37 cellular contexts compared by ENCODE assay signal in genomic region chr9:119167267-119167666, GRCh38.
DNase-seq lines count a peak whose midpoint lies in the region; FAIRE-seq and TF ChIP-seq lines count a peak whose summit lies in the region.
"Had no signal": no experiment of that assay in that cellular context is flagged by ENCODE, and none has a peak within 500 bp of the region (broad histone marks: within the 10 kb centered on the region; RNA-seq: fewer than 3 reads in every experiment).

No MANE protein-coding gene starts in this region.

- no peak overlapping the region for H2BK5ac ChIP-seq in H9 (ENCODE audit: insufficient read length, low read length)
- no peak overlapping the region for H2BK5ac ChIP-seq in H1 (ENCODE audit: low read depth, low read length)
- H2BK5ac ChIP-seq in neuronal stem cell (ENCODE audit: low read length): no peak overlapping the region

- H4K91ac ChIP-seq in H9 (ENCODE audit: insufficient read length, low read depth, low read length): no peak overlapping the region
- H4K91ac ChIP-seq in H1 (replicated peaks; ENCODE audit: insufficient read length, low read length): no peak overlapping the region
- no peak overlapping the region for H4K91ac ChIP-seq in neuronal stem cell (ENCODE audit: low read depth, low read length, poor library complexity)

- no peak overlapping the region for H2BK120ac ChIP-seq in H9 (ENCODE audit: low read depth, low read length, poor library complexity, severe bottlenecking)
- no peak overlapping the region for H2BK120ac ChIP-seq in H1 (replicated peaks; ENCODE audit: low read depth, low read length)
- no peak overlapping the region for H2BK120ac ChIP-seq in neuronal stem cell (ENCODE audit: low read depth, low read length)

- H2BK20ac ChIP-seq in H9 (ENCODE audit: low read depth, low read length, poor library complexity, severe bottlenecking) (no peak overlapping the region), H1 (ENCODE audit: low read length) (no peak overlapping the region)

- H3K36me3 Mint-ChIP-seq in H9 (ENCODE audit: insufficient read depth in 1 of 3, low read depth in 3 of 3) (peaks cover 14 to 16% (median 15%) of the 10 kb centered on the region in 3 experiments), chondrocyte (ENCODE audit: low read depth) (no peaks in the 10 kb centered on the region), type B pancreatic cell (peaks cover 6% of the 10 kb centered on the region)
- H3K36me3 Mint-ChIP-seq: CD14-positive monocyte; CD4-positive, alpha-beta memory T cell; CD4-positive, CD25-positive, alpha-beta regulatory T cell; CD8-positive, alpha-beta memory T cell; CD8-positive, alpha-beta T cell had no signal

- TF ChIP-seq RAD21 in H1 (IDR thresholded peaks at IDR 0.05 in 1 of 2, conservative IDR thresholded peaks at IDR 0.05 in 1 of 2; ENCODE audit: low read depth in 2 of 2, low read length in 2 of 2): no peak

- H2AFZ ChIP-seq in H9 (ENCODE audit: low read length): no peak overlapping the region
- H2AFZ ChIP-seq in H1 (ENCODE audit: low read length): no peak overlapping the region
- no peak overlapping the region for H2AFZ ChIP-seq in neuronal stem cell (ENCODE audit: low read length)

- H2AK5ac ChIP-seq in H9 (ENCODE audit: insufficient read length, low read length) (no peak overlapping the region), H1 (ENCODE audit: low read depth, low read length) (peak overlapping the region; percentile 32; the same call in 1 of the 2 replicates), neuronal stem cell (ENCODE audit: low read depth, low read length) (peak overlapping the region; percentile 28)

- H3K14ac ChIP-seq in H9 (ENCODE audit: insufficient read depth, low read length) (no peak overlapping the region), H1 (ENCODE audit: insufficient read length) (no peak overlapping the region), neuronal stem cell (ENCODE audit: low read length) (no peak overlapping the region)

- H3K56ac ChIP-seq in H9 (ENCODE audit: insufficient read length, low read depth, low read length) (no peak overlapping the region), H1 (replicated peaks; ENCODE audit: insufficient read length, low read depth, low read length) (no peak overlapping the region)

- H3K4me3 Mint-ChIP-seq in H9 (no peak overlapping the region), chondrocyte (ENCODE audit: unreplicated experiment) (no peak overlapping the region), type B pancreatic cell (no peak overlapping the region)
- H3K4me3 Mint-ChIP-seq: B cell; CD14-positive monocyte; CD4-positive, alpha-beta memory T cell; CD4-positive, alpha-beta T cell; CD4-positive, CD25-positive, alpha-beta regulatory T cell; CD8-positive, alpha-beta memory T cell; CD8-positive, alpha-beta T cell had no signal

- H3K27ac Mint-ChIP-seq in H9: peak overlapping the region in 1 of 3 experiments; percentile 30; a peak in 2 of 7 replicates
- H3K27ac Mint-ChIP-seq in chondrocyte (ENCODE audit: unreplicated experiment): no peak overlapping the region
- H3K27ac Mint-ChIP-seq in type B pancreatic cell: no peak overlapping the region
- H3K27ac Mint-ChIP-seq: B cell; CD14-positive monocyte; CD4-positive, alpha-beta memory T cell; CD4-positive, alpha-beta T cell; CD4-positive, CD25-positive, alpha-beta regulatory T cell; CD8-positive, alpha-beta memory T cell; CD8-positive, alpha-beta T cell had no signal

- H3K9me3 ChIP-seq in H9 (ENCODE audit: control insufficient read depth, low read depth, low read length) (no peaks in the 10 kb centered on the region), H1 (ENCODE audit: insufficient read depth in 2 of 2, low read depth in 1 of 2, low read length in 1 of 2) (no peaks in the 10 kb centered on the region), neuronal stem cell (replicated peaks in 1 of 2; ENCODE audit: control insufficient read depth in 2 of 2, insufficient read depth in 1 of 2, low read depth in 1 of 2, low read length in 2 of 2) (peaks cover 0 to 10% of the 10 kb centered on the region in 2 donors)
- H3K9me3 ChIP-seq: A549, BE2C, Caco-2 had no signal

- POLR2A ChIA-PET in H1 (lab: Charles Lee; ENCODE audit: partially characterized antibody): no interaction called here
- POLR2A ChIA-PET in GM10248 (lab: Yijun Ruan, JAX): no interaction called here

- no peaks in the 10 kb centered on the region for H3K79me2 ChIP-seq in H9 (ENCODE audit: insufficient read depth, low read length)
- H3K79me2 ChIP-seq in H1 (ENCODE audit: control insufficient read depth in 1 of 2, insufficient read depth in 2 of 2, low read length in 2 of 2): no peaks in the 10 kb centered on the region

- H4K8ac ChIP-seq in H9 (replicated peaks; ENCODE audit: insufficient read length, low read depth, low read length) (peak overlapping the region; percentile 57), H1 (ENCODE audit: extremely low read depth, insufficient read depth, low read length) (no peak overlapping the region; the same call in 1 of the 2 replicates), neuronal stem cell (ENCODE audit: low read depth, low read length) (no peak overlapping the region)

- H3K36me3 ChIP-seq in H1 (ENCODE audit: control insufficient read depth in 2 of 4, insufficient read depth in 4 of 4, low read length in 3 of 4) (peaks cover 0 to 5% (median 1%) of the 10 kb centered on the region in 4 experiments; a peak in 4 of 8 replicates), neuronal stem cell (replicated peaks in 1 of 2; ENCODE audit: control insufficient read depth in 2 of 2, insufficient read depth in 2 of 2, low read length in 2 of 2) (no peaks in the 10 kb centered on the region)
- H3K36me3 ChIP-seq: BE2C; BLaER1; BLaER1 treated with 17β-estradiol and CSF1 and Interleukin-3, amounts not matched to agents 10 nM and 100 nM had no signal

- no peaks in the 10 kb centered on the region for H4K20me1 ChIP-seq in H9 (ENCODE audit: control insufficient read depth, insufficient read depth, insufficient read length)
- H4K20me1 ChIP-seq in H1 (replicated peaks in 1 of 2; ENCODE audit: control insufficient read depth in 1 of 2, insufficient read depth in 2 of 2, low read length in 2 of 2): no peaks in the 10 kb centered on the region
- H4K20me1 ChIP-seq: BLaER1; BLaER1 treated with 17β-estradiol and CSF1 and Interleukin-3, amounts not matched to agents 10 nM and 100 nM had no signal

- no peak for TF ChIP-seq EP300 in H1 (IDR thresholded peaks at IDR 0.05; ENCODE audit: borderline replicate concordance in 1 of 2, low read depth in 2 of 2, low read length in 2 of 2)

- H3K79me1 ChIP-seq in H9 (ENCODE audit: insufficient read depth, low read depth, low read length, poor library complexity, severe bottlenecking) (no peaks in the 10 kb centered on the region), H1 (ENCODE audit: low read depth, low read length) (peaks cover 3% of the 10 kb centered on the region; the same call in 1 of the 2 replicates), neuronal stem cell (ENCODE audit: low read depth, low read length) (no peaks in the 10 kb centered on the region)

- no CpG with 5 or more reads among the region's 21 CpGs for WGBS in H9 (ENCODE audit: extremely low coverage, insufficient read length, low lambda C conversion rate)
- WGBS in H1 (ENCODE audit: extremely low coverage in 1 of 2, insufficient coverage in 1 of 2, insufficient read length in 1 of 2, insufficient replicate concordance in 2 of 2, low coverage in 1 of 2, low lambda C conversion rate in 2 of 2, missing lambda C conversion rate in 1 of 2), 2 experiments: 96% methylated on average over 20 of the region's 21 CpGs; no CpG with 5 or more reads in 1 of the 2 experiments
- WGBS in neuronal stem cell (ENCODE audit: extremely low coverage in 2 of 2, insufficient read length in 2 of 2, insufficient replicate concordance in 1 of 2), 2 donors: no CpG with 5 or more reads among the region's 21 CpGs

- H2BK15ac ChIP-seq in H9 (ENCODE audit: low read depth, low read length): no peak overlapping the region
- H2BK15ac ChIP-seq in H1 (ENCODE audit: low read length): no peak overlapping the region
- H2BK15ac ChIP-seq in neuronal stem cell (ENCODE audit: low read length): peak overlapping the region; percentile 16

- CTCF ChIA-PET in H1 (lab: Charles Lee; ENCODE audit: partially characterized antibody): interaction anchor here (0.6 to 1.3 kb wide), 3 partner anchors 8 to 127 kb away, joined by 3 read pairs; no protein-coding TSS in a partner anchor
- CTCF ChIA-PET in GM10248 (lab: Yijun Ruan, JAX): no interaction called here

- DNase-seq in H9 (no peak), chondrocyte (ENCODE audit: low spot score) (peak; percentile 76), H1 (ENCODE audit: low read depth in 1 of 2, low spot score in 2 of 2) (no peak), neuronal stem cell (ENCODE audit: low spot score) (no peak), dermis blood vessel endothelial cell (no peak), GM10248 (ENCODE audit: extremely low spot score) (no peak), HuH-7.5 (ENCODE audit: low spot score) (no peak), type B pancreatic cell (ENCODE audit: extremely low spot score, unreplicated experiment) (no peak)
- DNase-seq: 8988T; ACHN; AML-193; BE2C; C1 segment of cervical spinal cord; Caco-2; Calu3; CD4-positive, alpha-beta memory T cell; CD4-positive, alpha-beta T cell; CD4-positive, CD25-positive, alpha-beta regulatory T cell; CD8-positive, alpha-beta memory T cell; CD8-positive, alpha-beta T cell; COR-L47; DMS 273 treated with DMSO at 0.1 percent for 48 hours; DMS153; DMS53; DMS79; DMS79 treated with DMSO at 0.1 percent for 48 hours; DND-41; EL had no signal

- no peak for TF ChIP-seq POLR2A in H1 (IDR thresholded peaks at IDR 0.05; ENCODE audit: control extremely low read depth in 1 of 2, low read depth in 2 of 2, low read length in 2 of 2)

- H3K27me3 ChIP-seq in H9 (ENCODE audit: insufficient read depth, low read length) (no peaks in the 10 kb centered on the region), H1 (replicated peaks in 1 of 4; ENCODE audit: control insufficient read depth in 3 of 4, extremely low read depth in 1 of 4, insufficient read depth in 3 of 4, low read length in 3 of 4) (no peaks in the 10 kb centered on the region), neuronal stem cell (ENCODE audit: control insufficient read depth in 3 of 3, insufficient read depth in 3 of 3, low read depth in 1 of 3, low read length in 3 of 3) (no peaks in the 10 kb centered on the region)
- H3K27me3 ChIP-seq: BE2C; BLaER1; BLaER1 treated with 17β-estradiol and CSF1 and Interleukin-3, amounts not matched to agents 10 nM and 100 nM had no signal

- no peaks in the 10 kb centered on the region for H3K9me3 Mint-ChIP-seq in H9
- peaks cover 12% of the 10 kb centered on the region for H3K9me3 Mint-ChIP-seq in chondrocyte (ENCODE audit: low read depth)
- H3K9me3 Mint-ChIP-seq in type B pancreatic cell: no peaks in the 10 kb centered on the region

- H3K4ac ChIP-seq in H9 (ENCODE audit: low read depth, low read length) (no peak overlapping the region), H1 (replicated peaks; ENCODE audit: insufficient read length, low read depth, low read length) (no peak overlapping the region), neuronal stem cell (ENCODE audit: low read length) (no peak overlapping the region)

- H3K4me2 ChIP-seq in H9 (ENCODE audit: insufficient read depth, insufficient read length, low read length) (no peak overlapping the region), H1 (ENCODE audit: insufficient read depth in 1 of 2, low read depth in 2 of 2, low read length in 2 of 2) (no peak overlapping the region), neuronal stem cell (ENCODE audit: insufficient read depth, low read length, poor library complexity, severe bottlenecking) (no peak overlapping the region)
- H3K4me2 ChIP-seq: A549; BLaER1; BLaER1 treated with 17β-estradiol and CSF1 and Interleukin-3, amounts not matched to agents 10 nM and 100 nM had no signal

- H3K18ac ChIP-seq in H9 (ENCODE audit: insufficient read length, low read depth, low read length) (no peak overlapping the region), H1 (ENCODE audit: extremely low read depth, low read length) (no peak overlapping the region), neuronal stem cell (ENCODE audit: low read length) (no peak overlapping the region)

- no peaks in the 10 kb centered on the region for H3K23me2 ChIP-seq in H9 (ENCODE audit: insufficient read length, low read depth, low read length, poor library complexity, severe bottlenecking)
- H3K23me2 ChIP-seq in H1 (ENCODE audit: low read depth, low read length): no peaks in the 10 kb centered on the region

- FAIRE-seq in H1 (lab: Jason Lieb, UNC): no peak
- FAIRE-seq: A204.1, A549, D721Med had no signal

- H3K4me3 ChIP-seq in H1 (ENCODE audit: extremely low read depth in 1 of 4, insufficient read depth in 2 of 4, low read depth in 3 of 4, low read length in 4 of 4) (no peak overlapping the region), neuronal stem cell (ENCODE audit: low read length in 2 of 2) (no peak overlapping the region)
- H3K4me3 ChIP-seq: A549; BLaER1; BLaER1 treated with 17β-estradiol and CSF1 and Interleukin-3, amounts not matched to agents 10 nM and 100 nM had no signal

- H3K4me1 ChIP-seq in H9 (ENCODE audit: insufficient read depth, low read length): peaks cover 2% of the 10 kb centered on the region
- no peaks in the 10 kb centered on the region; a peak in 1 of 7 replicates for H3K4me1 ChIP-seq in H1 (replicated peaks in 1 of 4; ENCODE audit: control insufficient read depth in 3 of 4, insufficient read depth in 4 of 4, low read length in 3 of 4)
- H3K4me1 ChIP-seq in neuronal stem cell (ENCODE audit: control insufficient read depth in 2 of 2, insufficient read depth in 1 of 2, low read depth in 1 of 2, low read length in 2 of 2): peaks cover 0 to 1% of the 10 kb centered on the region in 2 donors
- H3K4me1 ChIP-seq: A549; BE2C; BLaER1; BLaER1 treated with 17β-estradiol and CSF1 and Interleukin-3, amounts not matched to agents 10 nM and 100 nM; Caco-2 had no signal

- no peak overlapping the region for H3T11ph ChIP-seq in H9 (ENCODE audit: low read length)

- TF ChIP-seq CTCF in H9 (conservative IDR thresholded peaks at IDR 0.05) (no peak), chondrocyte (IDR thresholded peaks at IDR 0.05) (no peak), H1 (IDR thresholded peaks at IDR 0.05; ENCODE audit: control extremely low read depth in 1 of 3, insufficient read depth in 1 of 3, low read depth in 1 of 3, low read length in 3 of 3) (no peak), GM10248 (IDR thresholded peaks at IDR 0.05; ENCODE audit: control extremely low read depth, extremely low read depth, low read depth, missing control alignments) (no peak), type B pancreatic cell (conservative IDR thresholded peaks at IDR 0.05) (no peak)

- H3K23ac ChIP-seq in H9 (ENCODE audit: insufficient read length, low read depth, low read length): no peak overlapping the region
- no peak overlapping the region for H3K23ac ChIP-seq in H1 (ENCODE audit: insufficient read length)
- H3K23ac ChIP-seq in neuronal stem cell (ENCODE audit: low read depth, low read length, poor library complexity): no peak overlapping the region

- H3K27me3 Mint-ChIP-seq in H9 (ENCODE audit: low read depth) (no peaks in the 10 kb centered on the region; the same call in 1 of the 2 replicates), chondrocyte (ENCODE audit: low read depth) (no peaks in the 10 kb centered on the region), type B pancreatic cell (no peaks in the 10 kb centered on the region)
- H3K27me3 Mint-ChIP-seq: B cell; CD4-positive, alpha-beta memory T cell; CD4-positive, alpha-beta T cell; CD4-positive, CD25-positive, alpha-beta regulatory T cell; CD8-positive, alpha-beta memory T cell had no signal

- H3K27ac ChIP-seq in H9 (ENCODE audit: insufficient read length, low read depth, low read length): no peak overlapping the region
- no peak overlapping the region for H3K27ac ChIP-seq in H1 (ENCODE audit: low read depth, low read length)
- H3K27ac ChIP-seq in neuronal stem cell (replicated peaks; ENCODE audit: low read length): no peak overlapping the region
- H3K27ac ChIP-seq: 22Rv1; A549; BLaER1; BLaER1 treated with 17β-estradiol and CSF1 and Interleukin-3, amounts not matched to agents 10 nM and 100 nM; C4-2B had no signal

- H2BK12ac ChIP-seq in H9 (ENCODE audit: insufficient read length, low read depth, low read length): no peak overlapping the region
- 0 out of 2 replicates have a peak overlapping the region, but pooled peaks have one; percentile 42 for H2BK12ac ChIP-seq in H1 (ENCODE audit: low read depth, low read length)
- no peak overlapping the region for H2BK12ac ChIP-seq in neuronal stem cell (ENCODE audit: low read length)

- H3K9ac ChIP-seq in H9 (ENCODE audit: extremely low read depth, insufficient read length, low read length) (no peak overlapping the region), H1 (replicated peaks in 1 of 4; ENCODE audit: extremely low read depth in 1 of 4, low read depth in 3 of 4, low read length in 3 of 4) (no peak overlapping the region), neuronal stem cell (ENCODE audit: low read depth, low read length, poor library complexity) (no peak overlapping the region)
- H3K9ac ChIP-seq: BLaER1; BLaER1 treated with 17β-estradiol and CSF1 and Interleukin-3, amounts not matched to agents 10 nM and 100 nM had no signal

- H4K5ac ChIP-seq in H9 (ENCODE audit: insufficient read length, low read depth, low read length) (no peak overlapping the region), H1 (ENCODE audit: insufficient read length, low read depth, low read length) (no peak overlapping the region)

- peaks cover 9% of the 10 kb centered on the region in 2 experiments; a peak in 3 of 4 replicates for H3K4me1 Mint-ChIP-seq in H9
- no peaks in the 10 kb centered on the region for H3K4me1 Mint-ChIP-seq in chondrocyte (ENCODE audit: low read depth)
- H3K4me1 Mint-ChIP-seq in type B pancreatic cell (ENCODE audit: unreplicated experiment): peaks cover 4% of the 10 kb centered on the region
- H3K4me1 Mint-ChIP-seq: B cell; CD14-positive monocyte; CD4-positive, alpha-beta memory T cell; CD4-positive, CD25-positive, alpha-beta regulatory T cell; CD8-positive, alpha-beta memory T cell had no signal
